Comparison of ENCODE assay signal across 27 cellular contexts in the genomic region with DNA sequence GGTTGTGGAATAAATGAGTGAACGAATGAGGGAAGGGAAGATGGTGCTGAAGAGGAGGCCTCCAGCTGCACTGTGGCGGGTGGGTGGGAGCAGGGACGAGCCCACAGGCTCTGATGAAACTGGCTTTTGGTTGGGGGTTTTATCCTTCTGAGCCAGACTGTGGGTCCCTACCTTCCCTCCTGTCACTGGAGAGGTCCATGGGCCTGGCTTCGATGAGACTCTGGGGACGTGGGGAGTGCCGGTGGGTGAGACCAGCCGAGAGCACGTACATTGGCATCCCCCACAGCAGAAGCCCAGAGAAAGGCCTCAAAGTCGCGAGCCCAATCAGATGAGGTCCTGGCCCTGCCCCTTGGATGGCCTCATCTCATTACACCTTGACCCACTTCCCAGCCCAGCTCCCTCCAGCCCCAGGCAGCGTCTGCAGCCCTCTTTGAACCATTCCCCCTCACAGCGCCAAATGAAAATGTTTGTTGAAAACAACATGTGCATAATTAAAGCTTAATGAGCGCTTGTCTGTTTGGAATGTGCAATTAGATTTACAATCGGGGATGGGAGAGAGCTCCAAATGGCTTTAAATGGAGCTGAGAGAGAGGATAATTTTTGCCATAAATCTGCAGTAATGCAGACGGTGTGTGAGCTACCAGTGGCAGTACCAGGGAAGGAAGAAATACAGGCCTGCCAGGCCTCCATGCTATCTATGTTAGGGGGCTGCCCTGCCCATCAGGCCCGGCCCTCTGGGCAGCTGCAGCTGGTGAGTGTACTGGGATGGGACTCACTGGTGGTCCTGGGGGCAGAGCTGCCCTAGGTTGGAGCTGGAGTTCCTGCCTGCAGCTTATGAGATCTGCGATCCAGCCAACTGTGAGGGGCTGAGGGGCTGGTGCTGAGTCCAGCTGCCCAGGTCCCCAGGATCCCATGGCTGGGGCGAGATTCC. TPM values are rescaled to one million over a fixed set of nuclear protein-coding genes. Genes with fewer than 3 reads are reported as not detected.
DNase-seq lines count a peak whose midpoint lies in the region; ATAC-seq, FAIRE-seq and TF ChIP-seq lines count a peak whose summit lies in the region.
"Had no signal": no experiment of that assay in that cellular context is flagged by ENCODE, and none has a peak within 500 bp of the region (broad histone marks: within the 10 kb centered on the region; RNA-seq: fewer than 3 reads in every experiment).

No MANE protein-coding gene starts in this region.

- no peak overlapping the region for H4K8ac ChIP-seq in mesendoderm (ENCODE audit: low read depth, low read length)

- no CpG with 5 or more reads among the region's 18 CpGs for WGBS in mesendoderm (ENCODE audit: extremely low coverage, insufficient coverage, low lambda C conversion rate)
- 82 to 84% methylated on average over 18 of the region's 18 CpGs for WGBS in GM23248 (ENCODE audit: low coverage in 1 of 2, low lambda C conversion rate in 2 of 2, missing lambda C conversion rate in 2 of 2), 2 experiments

- H3K9me3 ChIP-seq in BLaER1 treated with 17β-estradiol and CSF1 and Interleukin-3, amounts not matched to agents 10 nM and 100 nM (replicated peaks in 1 of 11): peaks cover 0 to 6% (median 0%) of the 10 kb centered on the region in 11 experiments; a peak in 3 of 22 replicates
- H3K9me3 ChIP-seq in T-helper 17 cell (ENCODE audit: control insufficient read depth, low read length, poor library complexity, severe bottlenecking) (no peaks in the 10 kb centered on the region), GM23248 (ENCODE audit: low read depth) (no peaks in the 10 kb centered on the region)
- H3K9me3 ChIP-seq: heart right ventricle, right lobe of liver, thyroid gland had no signal

- H3K4me3 Mint-ChIP-seq in HFFc6: no peak overlapping the region
- H3K4me3 Mint-ChIP-seq in T-helper 17 cell: peak overlapping the region; percentile 37
- H3K4me3 Mint-ChIP-seq: mesothelial cell of epicardium had no signal

- H3K27ac ChIP-seq in BLaER1 treated with 17β-estradiol and CSF1 and Interleukin-3, amounts not matched to agents 10 nM and 100 nM: peak overlapping the region in 1 of 11 experiments; percentile 22; a peak in 1 of 22 replicates
- H3K27ac ChIP-seq in mesendoderm (ENCODE audit: low read depth, low read length) (no peak overlapping the region), GM23248 (no peak overlapping the region)
- H3K27ac ChIP-seq: foreskin keratinocyte, heart right ventricle, KMS-11, parathyroid adenoma, right lobe of liver, RWPE1, SK-N-MC, thyroid gland had no signal

- H3K79me2 ChIP-seq in mesendoderm (ENCODE audit: control insufficient read depth, insufficient read depth, low read length): no peaks in the 10 kb centered on the region
- H3K79me2 ChIP-seq in GM23248 (ENCODE audit: insufficient read depth): 0 out of 2 replicates have a peak, but pooled peaks cover 4% of the 10 kb centered on the region
- H3K79me2 ChIP-seq: parathyroid adenoma had no signal

- H2AK5ac ChIP-seq in mesendoderm (ENCODE audit: low read length): no peak overlapping the region

- H3K27ac Mint-ChIP-seq in HFFc6: 0 out of 2 replicates have a peak overlapping the region, but pooled peaks have one; percentile 7
- peak overlapping the region; percentile 93 for H3K27ac Mint-ChIP-seq in T-helper 17 cell
- H3K27ac Mint-ChIP-seq: mesothelial cell of epicardium had no signal

- no peak overlapping the region for H3K4me3 ChIP-seq in BLaER1 treated with 17β-estradiol and CSF1 and Interleukin-3, amounts not matched to agents 10 nM and 100 nM
- H3K4me3 ChIP-seq in mesendoderm (ENCODE audit: low read length) (no peak overlapping the region), GM23248 (no peak overlapping the region)
- H3K4me3 ChIP-seq: heart right ventricle, right lobe of liver, SK-N-MC, thyroid gland had no signal

- H3K4me1 Mint-ChIP-seq in HFFc6 (ENCODE audit: low read depth) (peaks cover 54% of the 10 kb centered on the region), T-helper 17 cell (peaks cover 48% of the 10 kb centered on the region)

- no peak overlapping the region for H4K5ac ChIP-seq in mesendoderm (ENCODE audit: low read length)

- H3K4ac ChIP-seq in mesendoderm (ENCODE audit: low read depth, low read length): no peak overlapping the region

- H2BK5ac ChIP-seq in mesendoderm (ENCODE audit: low read length): no peak overlapping the region

- no peak for DNase-seq in HFFc6
- no peak for DNase-seq in T-helper 17 cell
- peak; percentile 26 for DNase-seq in mesendoderm
- DNase-seq in GM23248: no peak
- DNase-seq in HTR-8/SVneo (ENCODE audit: insufficient read length, low spot score): no peak
- no peak for DNase-seq in activated CD4-positive, alpha-beta T cell treated with anti-CD3 and anti-CD28 coated beads for 4 hours
- DNase-seq in COLO829 (ENCODE audit: low spot score): no peak
- DNase-seq: activated CD4-positive, alpha-beta T cell treated with anti-CD3 and anti-CD28 coated beads, Interleukin-2, amount 50 U/mL, for 1 hour; activated CD8-positive, alpha-beta memory T cell treated with anti-CD3 and anti-CD28 coated beads, Interleukin-2, amount 50 U/mL, for 48 hours; activated gamma-delta T cell; CD4-positive, CD25-positive, alpha-beta regulatory T cell; DMS 273 treated with DMSO at 0.1 percent for 48 hours; effector CD8-positive, alpha-beta T cell; foreskin keratinocyte; heart right ventricle; NCI-H187 treated with DMSO at 0.1 percent for 48 hours; right lobe of liver; stimulated activated naive CD4-positive, alpha-beta T cell treated with Interleukin-2 at 50 U/mL for 16 hours; thyroid gland had no signal

- H3K4me1 ChIP-seq in BLaER1 treated with 17β-estradiol and CSF1 and Interleukin-3, amounts not matched to agents 10 nM and 100 nM: peaks cover 63 to 85% (median 73%) of the 10 kb centered on the region in 10 experiments
- H3K4me1 ChIP-seq in mesendoderm (ENCODE audit: control insufficient read depth, low read depth, low read length): no peaks in the 10 kb centered on the region
- peaks cover 4% of the 10 kb centered on the region; the same call in 1 of the 2 replicates for H3K4me1 ChIP-seq in GM23248 (ENCODE audit: insufficient read depth)
- H3K4me1 ChIP-seq: foreskin keratinocyte had no signal

- H2AFZ ChIP-seq in GM23248: no peak overlapping the region
- H2AFZ ChIP-seq: parathyroid adenoma had no signal

- in situ Hi-C loops in GM23248 (cut with MboI): no loop called here

- H3K56ac ChIP-seq in mesendoderm (ENCODE audit: low read length): no peak overlapping the region

- H3K9me3 Mint-ChIP-seq in HFFc6: no peaks in the 10 kb centered on the region; the same call in 1 of the 2 replicates
- H3K9me3 Mint-ChIP-seq: mesothelial cell of epicardium had no signal

- H3F3A ChIP-seq in GM23248 (ENCODE audit: insufficient read depth): peaks cover 13% of the 10 kb centered on the region

- H3K36me3 Mint-ChIP-seq in HFFc6 (ENCODE audit: low read depth): peaks cover 33% of the 10 kb centered on the region
- H3K36me3 Mint-ChIP-seq in T-helper 17 cell (ENCODE audit: low read depth): peaks cover 2% of the 10 kb centered on the region
- H3K36me3 Mint-ChIP-seq: mesothelial cell of epicardium had no signal

- H3K23ac ChIP-seq in mesendoderm (ENCODE audit: low read length): no peak overlapping the region

- H2BK120ac ChIP-seq in mesendoderm (ENCODE audit: low read depth, low read length): no peak overlapping the region

- no peaks in the 10 kb centered on the region for H3K9me2 ChIP-seq in GM23248 (ENCODE audit: insufficient read depth)

- no peaks in the 10 kb centered on the region for H3K79me1 ChIP-seq in mesendoderm (ENCODE audit: low read length)

- TF ChIP-seq CTCF in HFFc6 (IDR thresholded peaks at IDR 0.05): no peak

- peaks cover 0 to 12% (median 3%) of the 10 kb centered on the region in 11 experiments; a peak in 6 of 22 replicates for H4K20me1 ChIP-seq in BLaER1 treated with 17β-estradiol and CSF1 and Interleukin-3, amounts not matched to agents 10 nM and 100 nM
- H4K20me1 ChIP-seq in GM23248 (ENCODE audit: insufficient read depth): no peaks in the 10 kb centered on the region

- no peak overlapping the region for H3K18ac ChIP-seq in mesendoderm (ENCODE audit: low read length)

- no peak for ATAC-seq in T-helper 17 cell
- ATAC-seq: foreskin keratinocyte; heart right ventricle; left lobe of liver; naive thymus-derived CD8-positive, alpha-beta T cell; right lobe of liver had no signal

- no peak for FAIRE-seq in HTR-8/SVneo (lab: Jason Lieb, UNC)

- H3K4me2 ChIP-seq in BLaER1 treated with 17β-estradiol and CSF1 and Interleukin-3, amounts not matched to agents 10 nM and 100 nM: peak overlapping the region in 8 of 11 experiments; percentile 0 to 91 (median 12); a peak in 9 of 22 replicates
- no peak overlapping the region for H3K4me2 ChIP-seq in mesendoderm (ENCODE audit: low read length)
- no peak overlapping the region for H3K4me2 ChIP-seq in GM23248 (ENCODE audit: unreplicated experiment)
- H3K4me2 ChIP-seq: KMS-11 had no signal

- H3K36me3 ChIP-seq in BLaER1 treated with 17β-estradiol and CSF1 and Interleukin-3, amounts not matched to agents 10 nM and 100 nM: no peaks in the 10 kb centered on the region
- H3K36me3 ChIP-seq in mesendoderm (ENCODE audit: control insufficient read depth, insufficient read depth, low read length) (no peaks in the 10 kb centered on the region), GM23248 (ENCODE audit: low read depth) (no peaks in the 10 kb centered on the region)
- H3K36me3 ChIP-seq: heart right ventricle, right lobe of liver, thyroid gland had no signal

- H3K27me3 Mint-ChIP-seq in HFFc6 (ENCODE audit: insufficient read depth) (peaks cover 3% of the 10 kb centered on the region; the same call in 1 of the 2 replicates), T-helper 17 cell (no peaks in the 10 kb centered on the region)
- H3K27me3 Mint-ChIP-seq: CD4-positive, CD25-positive, alpha-beta regulatory T cell had no signal

- H3K9ac ChIP-seq in BLaER1 treated with 17β-estradiol and CSF1 and Interleukin-3, amounts not matched to agents 10 nM and 100 nM: no peak overlapping the region
- H3K9ac ChIP-seq in mesendoderm (ENCODE audit: low read length): no peak overlapping the region
- H3K9ac ChIP-seq in GM23248: no peak overlapping the region
- H3K9ac ChIP-seq: KMS-11, parathyroid adenoma had no signal

- H3K27me3 ChIP-seq in BLaER1 treated with 17β-estradiol and CSF1 and Interleukin-3, amounts not matched to agents 10 nM and 100 nM: peaks cover 0 to 11% (median 0%) of the 10 kb centered on the region in 11 experiments; a peak in 1 of 22 replicates
- H3K27me3 ChIP-seq in mesendoderm (ENCODE audit: insufficient read depth, low read length, poor library complexity) (no peaks in the 10 kb centered on the region), GM23248 (replicated peaks; ENCODE audit: insufficient read depth) (no peaks in the 10 kb centered on the region)
- H3K27me3 ChIP-seq: right lobe of liver, thyroid gland had no signal

- no peak overlapping the region for H2BK15ac ChIP-seq in mesendoderm (replicated peaks; ENCODE audit: low read depth)

RNA-seq across cellular contexts. Expression of a gene that starts 47.2 kb away (rescaled TPM):
- 10 to 100 TPM; 46.1 to 68.2 (median 60.2) TPM for total RNA-seq in HFFc6 (2021; fragmentation: NEBNext Ultra II Directional; extraction: Animal tissue kit (Norgen Biotek cat#: 25700))
- 1 to 10 TPM; 1.7 to 2.2 TPM for total RNA-seq in T-helper 17 cell
- polyA plus RNA-seq in mesendoderm (2013, experiment 1 of 2): 3.4 TPM
- 3.7 TPM for polyA plus RNA-seq in mesendoderm (2013, experiment 2 of 2)
- 0.97 and 4.3 TPM in 2 replicates for total RNA-seq in GM23248 (2014; rRNA removed; shearing (Covaris generic))
- polyA plus RNA-seq in GM23248 (2016; fragmentation: Nextera tagmentation; extraction: Ambion mirVana): 13.9 and 15.9 TPM in 2 replicates

Comparison
In these comparisons a context has a peak if more than half of its experiments do, and no peak if none do; other contexts are left out.
1. H3K4me2 ChIP-seq: peak in BLaER1 treated with 17β-estradiol and CSF1 and Interleukin-3, amounts not matched to agents 10 nM and 100 nM (8 of 11); none in mesendoderm (single experiment) and GM23248 (single experiment).